In genomic region chr19:3184847-3185481, GRCh38 we compare ENCODE assay signal across 1 cellular context.
TF ChIP-seq lines count a peak whose summit lies in the region.

No MANE protein-coding gene starts in this region.

TF ChIP-seq in K562, 482 proteins besides CTCF, POLR2A, EP300 and RAD21 (continued from another document and continues in another):
- TF ChIP-seq CBX2 (IDR thresholded peaks at IDR 0.05; ENCODE audit: insufficient read depth, low read length, poor library complexity, severe bottlenecking) (no peak), RBM22 (IDR thresholded peaks at IDR 0.05; ENCODE audit: low read depth, low read length, poor library complexity, severe bottlenecking) (no peak), IRF1 (CRISPR knock-in tag; IDR thresholded peaks at IDR 0.05; ENCODE audit: borderline replicate concordance) (no peak), ELF1 (tag; IDR thresholded peaks at IDR 0.05) (no peak), FUS (optimal IDR thresholded peaks at IDR 0.05; ENCODE audit: low read depth, low read length) (no peak), MAFF (IDR thresholded peaks at IDR 0.05; ENCODE audit: low read length) (peak; percentile 69), BRD4 (IDR thresholded peaks at IDR 0.05) (peak; percentile 13; the same call in 1 of the 2 replicates), PCBP1 (IDR thresholded peaks at IDR 0.05; ENCODE audit: low read depth, low read length, poor library complexity, severe bottlenecking) (no peak), NFATC3 (IDR thresholded peaks at IDR 0.05) (peak; percentile 64; the same call in 1 of the 2 replicates), DEAF1 (CRISPR knock-in tag; IDR thresholded peaks at IDR 0.05) (no peak; the same call in 1 of the 2 replicates), PHF20 (IDR thresholded peaks at IDR 0.05; ENCODE audit: partially characterized antibody) (peak; percentile 41), FOXM1 (IDR thresholded peaks at IDR 0.05; ENCODE audit: low read depth) (no peak), FOXM1 (CRISPR knock-in tag; IDR thresholded peaks at IDR 0.05; ENCODE audit: low read depth) (no peak), PPARD (CRISPR knock-in tag; IDR thresholded peaks at IDR 0.05) (no peak), SRF (CRISPR knock-in tag; IDR thresholded peaks at IDR 0.05) (no peak), GATA2 (CRISPR knock-in tag; IDR thresholded peaks at IDR 0.05) (peak; percentile 6; the same call in 1 of the 2 replicates), ZNF277 (CRISPR knock-in tag; IDR thresholded peaks at IDR 0.05; ENCODE audit: borderline replicate concordance) (no peak), HMGXB4 (CRISPR knock-in tag; IDR thresholded peaks at IDR 0.05) (no peak), BCOR (IDR thresholded peaks at IDR 0.05) (peak; percentile 98), ZNF316 (IDR thresholded peaks at IDR 0.05) (peak; percentile 87), SIN3B (IDR thresholded peaks at IDR 0.05; ENCODE audit: low read depth) (no peak), C11orf30 (IDR thresholded peaks at IDR 0.05; ENCODE audit: low read depth) (peak; percentile 90), ZNF311 (CRISPR knock-in tag; IDR thresholded peaks at IDR 0.05) (0 out of 2 replicates have a peak, but pooled peaks have one; percentile 43), HCFC1 (IDR thresholded peaks at IDR 0.05; ENCODE audit: low read depth, low read length) (peak; percentile 66), CBX3 (IDR thresholded peaks at IDR 0.05; ENCODE audit: borderline replicate concordance in 1 of 2, low read length in 2 of 2) (no peak), RFX5 (IDR thresholded peaks at IDR 0.05; ENCODE audit: low read depth, low read length) (no peak), SMARCA5 (IDR thresholded peaks at IDR 0.05) (peak; percentile 80), EHMT2 (IDR thresholded peaks at IDR 0.05) (no peak), ZNF780A (CRISPR knock-in tag; IDR thresholded peaks at IDR 0.05) (no peak), CEBPB (tag; IDR thresholded peaks at IDR 0.05) (no peak), KDM5B (IDR thresholded peaks at IDR 0.05; ENCODE audit: insufficient replicate concordance, low read depth, low read length) (no peak), MXI1 (IDR thresholded peaks at IDR 0.05; ENCODE audit: low read depth, low read length) (no peak), PRDM10 (IDR thresholded peaks at IDR 0.05; ENCODE audit: partially characterized antibody) (peak; percentile 93), ZNF785 (CRISPR knock-in tag; IDR thresholded peaks at IDR 0.05) (no peak)
- TF ChIP-seq, protein P1, sequence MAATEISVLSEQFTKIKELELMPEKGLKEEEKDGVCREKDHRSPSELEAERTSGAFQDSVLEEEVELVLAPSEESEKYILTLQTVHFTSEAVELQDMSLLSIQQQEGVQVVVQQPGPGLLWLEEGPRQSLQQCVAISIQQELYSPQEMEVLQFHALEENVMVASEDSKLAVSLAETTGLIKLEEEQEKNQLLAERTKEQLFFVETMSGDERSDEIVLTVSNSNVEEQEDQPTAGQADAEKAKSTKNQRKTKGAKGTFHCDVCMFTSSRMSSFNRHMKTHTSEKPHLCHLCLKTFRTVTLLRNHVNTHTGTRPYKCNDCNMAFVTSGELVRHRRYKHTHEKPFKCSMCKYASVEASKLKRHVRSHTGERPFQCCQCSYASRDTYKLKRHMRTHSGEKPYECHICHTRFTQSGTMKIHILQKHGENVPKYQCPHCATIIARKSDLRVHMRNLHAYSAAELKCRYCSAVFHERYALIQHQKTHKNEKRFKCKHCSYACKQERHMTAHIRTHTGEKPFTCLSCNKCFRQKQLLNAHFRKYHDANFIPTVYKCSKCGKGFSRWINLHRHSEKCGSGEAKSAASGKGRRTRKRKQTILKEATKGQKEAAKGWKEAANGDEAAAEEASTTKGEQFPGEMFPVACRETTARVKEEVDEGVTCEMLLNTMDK (IDR thresholded peaks at IDR 0.05; ENCODE audit: borderline replicate concordance, insufficient read depth, low read depth, low read length, poor library complexity, severe bottlenecking): no peak
- TF ChIP-seq, protein P2, sequence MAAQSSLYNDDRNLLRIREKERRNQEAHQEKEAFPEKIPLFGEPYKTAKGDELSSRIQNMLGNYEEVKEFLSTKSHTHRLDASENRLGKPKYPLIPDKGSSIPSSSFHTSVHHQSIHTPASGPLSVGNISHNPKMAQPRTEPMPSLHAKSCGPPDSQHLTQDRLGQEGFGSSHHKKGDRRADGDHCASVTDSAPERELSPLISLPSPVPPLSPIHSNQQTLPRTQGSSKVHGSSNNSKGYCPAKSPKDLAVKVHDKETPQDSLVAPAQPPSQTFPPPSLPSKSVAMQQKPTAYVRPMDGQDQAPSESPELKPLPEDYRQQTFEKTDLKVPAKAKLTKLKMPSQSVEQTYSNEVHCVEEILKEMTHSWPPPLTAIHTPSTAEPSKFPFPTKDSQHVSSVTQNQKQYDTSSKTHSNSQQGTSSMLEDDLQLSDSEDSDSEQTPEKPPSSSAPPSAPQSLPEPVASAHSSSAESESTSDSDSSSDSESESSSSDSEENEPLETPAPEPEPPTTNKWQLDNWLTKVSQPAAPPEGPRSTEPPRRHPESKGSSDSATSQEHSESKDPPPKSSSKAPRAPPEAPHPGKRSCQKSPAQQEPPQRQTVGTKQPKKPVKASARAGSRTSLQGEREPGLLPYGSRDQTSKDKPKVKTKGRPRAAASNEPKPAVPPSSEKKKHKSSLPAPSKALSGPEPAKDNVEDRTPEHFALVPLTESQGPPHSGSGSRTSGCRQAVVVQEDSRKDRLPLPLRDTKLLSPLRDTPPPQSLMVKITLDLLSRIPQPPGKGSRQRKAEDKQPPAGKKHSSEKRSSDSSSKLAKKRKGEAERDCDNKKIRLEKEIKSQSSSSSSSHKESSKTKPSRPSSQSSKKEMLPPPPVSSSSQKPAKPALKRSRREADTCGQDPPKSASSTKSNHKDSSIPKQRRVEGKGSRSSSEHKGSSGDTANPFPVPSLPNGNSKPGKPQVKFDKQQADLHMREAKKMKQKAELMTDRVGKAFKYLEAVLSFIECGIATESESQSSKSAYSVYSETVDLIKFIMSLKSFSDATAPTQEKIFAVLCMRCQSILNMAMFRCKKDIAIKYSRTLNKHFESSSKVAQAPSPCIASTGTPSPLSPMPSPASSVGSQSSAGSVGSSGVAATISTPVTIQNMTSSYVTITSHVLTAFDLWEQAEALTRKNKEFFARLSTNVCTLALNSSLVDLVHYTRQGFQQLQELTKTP (IDR thresholded peaks at IDR 0.05; ENCODE audit: low read depth in 1 of 2, partially characterized antibody in 2 of 2): no peak
- TF ChIP-seq, protein P3, sequence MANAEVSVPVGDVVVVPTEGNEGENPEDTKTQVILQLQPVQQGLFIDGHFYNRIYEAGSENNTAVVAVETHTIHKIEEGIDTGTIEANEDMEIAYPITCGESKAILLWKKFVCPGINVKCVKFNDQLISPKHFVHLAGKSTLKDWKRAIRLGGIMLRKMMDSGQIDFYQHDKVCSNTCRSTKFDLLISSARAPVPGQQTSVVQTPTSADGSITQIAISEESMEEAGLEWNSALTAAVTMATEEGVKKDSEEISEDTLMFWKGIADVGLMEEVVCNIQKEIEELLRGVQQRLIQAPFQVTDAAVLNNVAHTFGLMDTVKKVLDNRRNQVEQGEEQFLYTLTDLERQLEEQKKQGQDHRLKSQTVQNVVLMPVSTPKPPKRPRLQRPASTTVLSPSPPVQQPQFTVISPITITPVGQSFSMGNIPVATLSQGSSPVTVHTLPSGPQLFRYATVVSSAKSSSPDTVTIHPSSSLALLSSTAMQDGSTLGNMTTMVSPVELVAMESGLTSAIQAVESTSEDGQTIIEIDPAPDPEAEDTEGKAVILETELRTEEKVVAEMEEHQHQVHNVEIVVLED (CRISPR knock-in tag; IDR thresholded peaks at IDR 0.05): no peak
- TF ChIP-seq, protein P4, sequence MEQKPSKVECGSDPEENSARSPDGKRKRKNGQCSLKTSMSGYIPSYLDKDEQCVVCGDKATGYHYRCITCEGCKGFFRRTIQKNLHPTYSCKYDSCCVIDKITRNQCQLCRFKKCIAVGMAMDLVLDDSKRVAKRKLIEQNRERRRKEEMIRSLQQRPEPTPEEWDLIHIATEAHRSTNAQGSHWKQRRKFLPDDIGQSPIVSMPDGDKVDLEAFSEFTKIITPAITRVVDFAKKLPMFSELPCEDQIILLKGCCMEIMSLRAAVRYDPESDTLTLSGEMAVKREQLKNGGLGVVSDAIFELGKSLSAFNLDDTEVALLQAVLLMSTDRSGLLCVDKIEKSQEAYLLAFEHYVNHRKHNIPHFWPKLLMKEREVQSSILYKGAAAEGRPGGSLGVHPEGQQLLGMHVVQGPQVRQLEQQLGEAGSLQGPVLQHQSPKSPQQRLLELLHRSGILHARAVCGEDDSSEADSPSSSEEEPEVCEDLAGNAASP (IDR thresholded peaks at IDR 0.05): no peak
- TF ChIP-seq, protein P5, sequence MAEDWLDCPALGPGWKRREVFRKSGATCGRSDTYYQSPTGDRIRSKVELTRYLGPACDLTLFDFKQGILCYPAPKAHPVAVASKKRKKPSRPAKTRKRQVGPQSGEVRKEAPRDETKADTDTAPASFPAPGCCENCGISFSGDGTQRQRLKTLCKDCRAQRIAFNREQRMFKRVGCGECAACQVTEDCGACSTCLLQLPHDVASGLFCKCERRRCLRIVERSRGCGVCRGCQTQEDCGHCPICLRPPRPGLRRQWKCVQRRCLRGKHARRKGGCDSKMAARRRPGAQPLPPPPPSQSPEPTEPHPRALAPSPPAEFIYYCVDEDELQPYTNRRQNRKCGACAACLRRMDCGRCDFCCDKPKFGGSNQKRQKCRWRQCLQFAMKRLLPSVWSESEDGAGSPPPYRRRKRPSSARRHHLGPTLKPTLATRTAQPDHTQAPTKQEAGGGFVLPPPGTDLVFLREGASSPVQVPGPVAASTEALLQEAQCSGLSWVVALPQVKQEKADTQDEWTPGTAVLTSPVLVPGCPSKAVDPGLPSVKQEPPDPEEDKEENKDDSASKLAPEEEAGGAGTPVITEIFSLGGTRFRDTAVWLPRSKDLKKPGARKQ (CRISPR knock-in tag; IDR thresholded peaks at IDR 0.05): no peak
